Comparison of ENCODE assay signal across 6 cellular contexts in the genomic region with DNA sequence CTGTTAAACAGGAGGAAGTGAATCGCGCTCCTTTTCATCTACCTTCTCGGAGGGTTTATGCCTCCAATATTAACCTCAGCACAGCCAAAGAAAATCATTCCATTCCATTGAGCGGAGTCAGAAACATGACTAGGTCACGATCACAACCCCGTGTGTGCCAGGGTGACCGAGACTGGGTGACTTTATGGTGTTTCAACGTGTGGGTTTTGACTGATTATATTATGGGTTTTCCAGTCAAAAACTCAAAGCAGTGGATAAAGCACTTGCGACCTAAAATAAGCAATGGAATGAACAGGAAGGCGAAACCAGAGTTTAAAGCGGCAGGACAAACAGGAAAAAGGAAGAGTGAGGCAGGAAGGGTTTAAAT. TPM values are rescaled to one million over a fixed set of nuclear protein-coding genes. Genes with fewer than 3 reads are reported as not detected.
DNase-seq lines count a peak whose midpoint lies in the region; ATAC-seq, FAIRE-seq and TF ChIP-seq lines count a peak whose summit lies in the region.

No MANE protein-coding gene starts in this region.

- dilution Hi-C loops in keratinocyte (cut with MboI; ENCODE audit: extremely low pct_ligation_motif_present, low sequenced_read_pairs), result no loop called here

- in situ Hi-C loops in Panc1 (cut with HindIII; ENCODE audit: low pct_unique_long_range_greater_than_20kb, low sequenced_read_pairs), result no loop called here

- peak; percentile 46 for FAIRE-seq in keratinocyte (lab: Jason Lieb, UNC)

- no peaks in the 10 kb centered on the region for H3K9me1 ChIP-seq in keratinocyte (ENCODE audit: control insufficient read depth, extremely low read depth, insufficient read depth, low read length)

- H3K4me2 ChIP-seq in keratinocyte (ENCODE audit: control insufficient read depth, extremely low read depth, insufficient read depth, low read depth, low read length), result peak overlapping the region; percentile 77

- H3K27ac ChIP-seq in AG04450 (ENCODE audit: low read depth, low read length), result peak overlapping the region; percentile 89
- H3K27ac ChIP-seq in Panc1 (ENCODE audit: low read length), result peak overlapping the region; percentile 89
- peak overlapping the region; percentile 75 for H3K27ac ChIP-seq in keratinocyte (ENCODE audit: control insufficient read depth, insufficient read depth, low read length)

- CTCF ChIA-PET in AG04450 (lab: Charles Lee), result interaction anchor here (0.9 to 6.1 kb wide), 2 partner anchors 48 to 98 kb away, joined by 3 to 73 read pairs; no protein-coding TSS in a partner anchor
- CTCF ChIA-PET in Panc1 (lab: Charles Lee), result no interaction called here

- H3K79me2 ChIP-seq in keratinocyte (ENCODE audit: control insufficient read depth, insufficient read depth, low read length), result peaks cover 9% of the 10 kb centered on the region

- H3K27me3 ChIP-seq in AG04450 (ENCODE audit: control insufficient read depth, insufficient read depth, low read length), result peaks cover 10% of the 10 kb centered on the region
- H3K27me3 ChIP-seq in Panc1 (ENCODE audit: control insufficient read depth, insufficient read depth, low read length), result no peaks in the 10 kb centered on the region
- H3K27me3 ChIP-seq in keratinocyte (ENCODE audit: control insufficient read depth, extremely low read depth, insufficient read depth, low read length), result peaks cover 9% of the 10 kb centered on the region

- no peak for TF ChIP-seq CTCF in AG04450 (IDR thresholded peaks at IDR 0.05; ENCODE audit: low read depth, low read length)
- TF ChIP-seq CTCF in Panc1 (IDR thresholded peaks at IDR 0.05), result no peak
- no peak for TF ChIP-seq CTCF in keratinocyte (optimal IDR thresholded peaks at IDR 0.05 in 1 of 3, IDR thresholded peaks at IDR 0.05 in 1 of 3, conservative IDR thresholded peaks at IDR 0.05 in 1 of 3; ENCODE audit: extremely low read depth in 1 of 3, insufficient read depth in 2 of 3, low read length in 3 of 3)

- peaks cover 14% of the 10 kb centered on the region for H3K9me3 ChIP-seq in AG04450 (ENCODE audit: control insufficient read depth, insufficient read depth, low read length)
- no peaks in the 10 kb centered on the region for H3K9me3 ChIP-seq in Panc1 (ENCODE audit: control insufficient read depth, insufficient read depth, low read depth, low read length)
- peaks cover 3% of the 10 kb centered on the region for H3K9me3 ChIP-seq in keratinocyte (ENCODE audit: control insufficient read depth, low read depth, low read length)

- POLR2A ChIA-PET in AG04450 (lab: Yijun Ruan, JAX) (interaction anchor here (3.2 kb wide), 1 partner anchor 90 kb away, joined by 35 read pairs; no protein-coding TSS in a partner anchor), Panc1 (lab: Charles Lee) (no interaction called here)

- H3K36me3 ChIP-seq in Panc1 (ENCODE audit: control insufficient read depth, insufficient read depth, low read length) (no peaks in the 10 kb centered on the region), keratinocyte (ENCODE audit: control insufficient read depth in 2 of 2, extremely low read depth in 1 of 2, insufficient read depth in 2 of 2, low read length in 2 of 2) (no peaks in the 10 kb centered on the region)

- intact Hi-C loops in Panc1 (cut with micrococcal nuclease; ENCODE audit: unreplicated experiment), result no loop called here

- no peak for ATAC-seq in Panc1

- H2AFZ ChIP-seq in keratinocyte (ENCODE audit: control insufficient read depth, low read length), result peak overlapping the region; percentile 86

- no TSS peak for BruUV-seq in Panc1 (replicated peaks; lab: Mats Ljungman, UMichigan)

- peak overlapping the region; percentile 74 for H3K9ac ChIP-seq in keratinocyte (ENCODE audit: control insufficient read depth, extremely low read depth, insufficient read depth, low read length)

- H4K20me1 ChIP-seq in keratinocyte (ENCODE audit: control insufficient read depth, extremely low read depth, insufficient read depth, low read length), result no peaks in the 10 kb centered on the region

- DNase-seq in AG04450 (ENCODE audit: low read depth, low spot score), result no peak
- no peak for DNase-seq in Panc1 (ENCODE audit: low read depth, low spot score)
- DNase-seq in keratinocyte (ENCODE audit: low read depth, low spot score), result no peak
- no peak for DNase-seq in NOMO-1 treated with DMSO at 0.1 percent for 48 hours (lab: John Stamatoyannopoulos, UW; ENCODE audit: unreplicated experiment)
- DNase-seq in occipital lobe (lab: John Stamatoyannopoulos, UW), result no peak
- no peak for DNase-seq in hypothalamus (lab: John Stamatoyannopoulos, UW)

- H3K4me3 ChIP-seq in AG04450 (ENCODE audit: low read depth, low read length) (peak overlapping the region; percentile 69), Panc1 (ENCODE audit: low read depth in 2 of 2, low read length in 2 of 2) (peak overlapping the region; percentile 50 to 58), keratinocyte (ENCODE audit: control insufficient read depth in 2 of 3, extremely low read depth in 1 of 3, insufficient read depth in 2 of 3, low read depth in 1 of 3, low read length in 3 of 3) (peak overlapping the region; percentile 39 to 58 (median 56))

- H3K4me1 ChIP-seq in Panc1 (ENCODE audit: control insufficient read depth, insufficient read depth, low read length) (no peaks in the 10 kb centered on the region; the same call in 1 of the 2 replicates), keratinocyte (ENCODE audit: control insufficient read depth, extremely low read depth, insufficient read depth, low read length) (peaks cover 24% of the 10 kb centered on the region)

RNA-seq across cellular contexts. Expression of gene HSPA2, which starts 1.4 kb away (rescaled TPM):
- polyA plus RNA-seq in AG04450 (2011; rRNA removed), result 18.2 and 21.4 TPM in 2 replicates
- polyA minus RNA-seq in AG04450 (2011; rRNA and poly(A)+ RNA removed), result 15.6 and 18.6 TPM in 2 replicates
- 7.7 TPM for total RNA-seq in Panc1 (2021; ENCODE audit: unreplicated experiment)
- 25.5 TPM for polyA plus RNA-seq in Panc1 (2012; ENCODE audit: insufficient read length)
- polyA plus RNA-seq in keratinocyte, result 7.0 to 24.7 TPM (median 12.0 TPM) in 3 replicates
- 17.8 TPM for polyA plus RNA-seq in keratinocyte (2011; ENCODE audit: low read depth)
- polyA plus RNA-seq in keratinocyte (2011; cell fraction: cytosol; rRNA removed), result 5.7 and 14.0 TPM in 2 replicates
- polyA plus RNA-seq in keratinocyte (2011; cell fraction: nucleus; rRNA removed), result 13.2 and 20.8 TPM in 2 replicates
- 17.5 and 36.4 TPM in 2 replicates for polyA plus RNA-seq in keratinocyte (2012; ENCODE audit: low replicate concordance)
- polyA minus RNA-seq in keratinocyte, result 8.0 to 47.7 TPM (median 16.7 TPM) in 3 replicates
- 49.5 TPM for polyA minus RNA-seq in keratinocyte (2011; cell fraction: cytosol; rRNA and poly(A)+ RNA removed)
- polyA minus RNA-seq in keratinocyte (2011; cell fraction: nucleus; rRNA and poly(A)+ RNA removed), result 13.4 and 19.9 TPM in 2 replicates
- 7.6 TPM for total RNA-seq in occipital lobe

RNA-seq across cellular contexts. Expression of gene PPP1R36, which starts 10.6 kb away (rescaled TPM):
- polyA plus RNA-seq in AG04450 (2011; rRNA removed), result 0.31 and 0.38 TPM in 2 replicates
- polyA minus RNA-seq in AG04450 (2011; rRNA and poly(A)+ RNA removed), result 0.55 TPM in 1 of 2 replicates, not detected in the other
- total RNA-seq in Panc1 (2021; ENCODE audit: unreplicated experiment), result 0.69 TPM
- 1.5 TPM for polyA plus RNA-seq in Panc1 (2012; ENCODE audit: insufficient read length)
- polyA plus RNA-seq in keratinocyte, result 0.45 to 0.92 TPM (median 0.81 TPM) in 3 replicates
- not detected for polyA plus RNA-seq in keratinocyte (2011; ENCODE audit: low read depth)
- 0.53 and 0.61 TPM in 2 replicates for polyA plus RNA-seq in keratinocyte (2011; cell fraction: cytosol; rRNA removed)
- 0.41 and 0.75 TPM in 2 replicates for polyA plus RNA-seq in keratinocyte (2011; cell fraction: nucleus; rRNA removed)
- 0.56 and 0.66 TPM in 2 replicates for polyA plus RNA-seq in keratinocyte (2012; ENCODE audit: low replicate concordance)
- 0.99 TPM in 1 of 3 replicates, not detected in the others for polyA minus RNA-seq in keratinocyte
- not detected for polyA minus RNA-seq in keratinocyte (2011; cell fraction: cytosol; rRNA and poly(A)+ RNA removed)
- 0.53 TPM in 1 of 2 replicates, not detected in the other for polyA minus RNA-seq in keratinocyte (2011; cell fraction: nucleus; rRNA and poly(A)+ RNA removed)
- total RNA-seq in occipital lobe, result 1.4 TPM

RNA-seq across cellular contexts. Expression of gene ZBTB1, which starts 34.6 kb away (rescaled TPM):
- 30.2 and 42.1 TPM in 2 replicates for polyA plus RNA-seq in AG04450 (2011; rRNA removed)
- polyA minus RNA-seq in AG04450 (2011; rRNA and poly(A)+ RNA removed), result 22.7 and 51.0 TPM in 2 replicates
- total RNA-seq in Panc1 (2021; ENCODE audit: unreplicated experiment), result 36.1 TPM
- polyA plus RNA-seq in Panc1 (2012; ENCODE audit: insufficient read length), result 21.6 TPM
- polyA plus RNA-seq in keratinocyte, result 22.8 to 40.8 TPM (median 40.7 TPM) in 3 replicates
- 40.0 TPM for polyA plus RNA-seq in keratinocyte (2011; ENCODE audit: low read depth)
- 11.8 and 31.7 TPM in 2 replicates for polyA plus RNA-seq in keratinocyte (2011; cell fraction: cytosol; rRNA removed)
- 79.1 TPM in 2 replicates for polyA plus RNA-seq in keratinocyte (2011; cell fraction: nucleus; rRNA removed)
- polyA plus RNA-seq in keratinocyte (2012; ENCODE audit: low replicate concordance), result 21.0 and 29.6 TPM in 2 replicates
- polyA minus RNA-seq in keratinocyte, result 10.2 to 42.3 TPM (median 42.1 TPM) in 3 replicates
- polyA minus RNA-seq in keratinocyte (2011; cell fraction: cytosol; rRNA and poly(A)+ RNA removed), result 21.1 TPM
- polyA minus RNA-seq in keratinocyte (2011; cell fraction: nucleus; rRNA and poly(A)+ RNA removed), result 30.1 and 85.7 TPM in 2 replicates
- total RNA-seq in occipital lobe, result 47.6 TPM

RNA-seq across cellular contexts. Expression of gene ZBTB25, which starts 35.5 kb away (rescaled TPM):
- 6.3 and 7.3 TPM in 2 replicates for polyA plus RNA-seq in AG04450 (2011; rRNA removed)
- polyA minus RNA-seq in AG04450 (2011; rRNA and poly(A)+ RNA removed), result 10.1 and 11.9 TPM in 2 replicates
- total RNA-seq in Panc1 (2021; ENCODE audit: unreplicated experiment), result 9.0 TPM
- 5.2 TPM for polyA plus RNA-seq in Panc1 (2012; ENCODE audit: insufficient read length)
- 5.3 to 6.8 TPM (median 5.7 TPM) in 3 replicates for polyA plus RNA-seq in keratinocyte
- polyA plus RNA-seq in keratinocyte (2011; ENCODE audit: low read depth), result 1.9 TPM
- polyA plus RNA-seq in keratinocyte (2011; cell fraction: cytosol; rRNA removed), result 3.4 and 4.4 TPM in 2 replicates
- 14.0 and 14.2 TPM in 2 replicates for polyA plus RNA-seq in keratinocyte (2011; cell fraction: nucleus; rRNA removed)
- 3.5 and 4.4 TPM in 2 replicates for polyA plus RNA-seq in keratinocyte (2012; ENCODE audit: low replicate concordance)
- 10.0 to 14.2 TPM (median 10.8 TPM) in 3 replicates for polyA minus RNA-seq in keratinocyte
- polyA minus RNA-seq in keratinocyte (2011; cell fraction: cytosol; rRNA and poly(A)+ RNA removed), result 4.2 TPM
- 7.2 and 13.2 TPM in 2 replicates for polyA minus RNA-seq in keratinocyte (2011; cell fraction: nucleus; rRNA and poly(A)+ RNA removed)
- total RNA-seq in occipital lobe, result 17.2 TPM
